In genomic region chr11:70270104-70270876, GRCh38 we compare ENCODE assay signal across 8 cellular contexts. TPM values are rescaled to one million over a fixed set of nuclear protein-coding genes. Genes with fewer than 3 reads are reported as not detected.
DNase-seq lines count a peak whose midpoint lies in the region; ATAC-seq and FAIRE-seq lines count a peak whose summit lies in the region.

PPFIA1 (plus strand) TSS chr11:70270690; CDS start chr11:70272173, 1,483 bp downstream.

- H3K4me3 ChIP-seq in right cardiac atrium (ENCODE audit: low read length) = peak within 1 kb of the TSS; percentile 88

- intact Hi-C loops in right cardiac atrium (cut with DNase I) = no loop called here

- DNase-seq in NCI-H187 (lab: John Stamatoyannopoulos, UW) (peak; percentile 73 to 97), T-helper 2 cell (peak; percentile 90 to 95 (median 94)), right cardiac atrium (peak; percentile 95 to 99 (median 98)), pulmonary artery endothelial cell (ENCODE audit: low read depth, low spot score) (peak; percentile 75), urothelium cell line (ENCODE audit: low spot score) (peak; percentile 99)

- under 1% methylated on average over 99 of the region's 99 CpGs for WGBS in right cardiac atrium

- peak within 1 kb of the TSS; percentile 30 for H3K27ac ChIP-seq in angular gyrus (ENCODE audit: low read depth, low read length)
- peak within 1 kb of the TSS; percentile 44 for H3K27ac ChIP-seq in right cardiac atrium (ENCODE audit: low read length)

- no peaks in the 10 kb centered on the region for H3K9me3 ChIP-seq in right cardiac atrium (ENCODE audit: control insufficient read depth, low read length)

- ATAC-seq in GM18502 (IDR thresholded peaks at IDR 0.05; ENCODE audit: poor library complexity, unreplicated experiment) = peak; percentile 93
- ATAC-seq in HG02943 (IDR thresholded peaks at IDR 0.05; ENCODE audit: low read depth, unreplicated experiment) = peak; percentile 84
- ATAC-seq in right cardiac atrium = peak; percentile 100

- H3K4me1 ChIP-seq in right cardiac atrium (ENCODE audit: control insufficient read depth, insufficient read depth, low read length) = peaks cover 2% of the 10 kb centered on the region

- H3K27me3 ChIP-seq in right cardiac atrium (ENCODE audit: control insufficient read depth, insufficient read depth) = no peaks in the 10 kb centered on the region

- no peak for FAIRE-seq in urothelium cell line (lab: Jason Lieb, UNC)

RNA-seq across cellular contexts. Expression of gene PPFIA1, which starts in this region (rescaled TPM):
- total RNA-seq in right cardiac atrium (10 to 100 TPM; 36.7 to 44.9 (median 39.4) TPM), pulmonary artery endothelial cell (31.3 and 31.9 TPM in 2 replicates)
- 16.2 TPM for polyA plus RNA-seq in right cardiac atrium

Comparison
In these comparisons a context has a peak if more than half of its experiments do, and no peak if none do; other contexts are left out.
1. Peak in every context shown above with its lines: DNase-seq, ATAC-seq, H3K4me3 ChIP-seq and H3K27ac ChIP-seq.